12 cellular contexts compared by ENCODE assay signal in genomic region chr2:224881846-224882245, GRCh38.
DNase-seq lines count a peak whose midpoint lies in the region; ATAC-seq and TF ChIP-seq lines count a peak whose summit lies in the region.
"Had no signal": no experiment of that assay in that cellular context is flagged by ENCODE, and none has a peak within 500 bp of the region (broad histone marks: within the 10 kb centered on the region; RNA-seq: fewer than 3 reads in every experiment).

No MANE protein-coding gene starts in this region.

- no peaks in the 10 kb centered on the region for H3K9me3 ChIP-seq in CD4-positive, alpha-beta T cell (ENCODE audit: control insufficient read depth, low read length)
- no peaks in the 10 kb centered on the region for H3K9me3 ChIP-seq in mesenchymal stem cell (ENCODE audit: control insufficient read depth, low read length)
- H3K9me3 ChIP-seq: colonic mucosa had no signal

- CTCF ChIA-PET in CD4-positive, alpha-beta T cell (lab: Charles Lee) = no interaction called here

- H2BK12ac ChIP-seq in mesenchymal stem cell (ENCODE audit: low read length in 2 of 2) = no peak overlapping the region

- H3K36me3 ChIP-seq in mesenchymal stem cell (ENCODE audit: control insufficient read depth in 1 of 2, insufficient read depth in 2 of 2, low read depth in 1 of 2, low read length in 2 of 2) = peaks cover 5 to 50% of the 10 kb centered on the region in 2 experiments
- H3K36me3 ChIP-seq: colonic mucosa had no signal

- no peak overlapping the region for H3K27ac ChIP-seq in CD4-positive, alpha-beta T cell (ENCODE audit: low read depth, low read length)
- H3K27ac ChIP-seq in mesenchymal stem cell (ENCODE audit: low read length, poor library complexity, severe bottlenecking) = peak overlapping the region; percentile 76
- H3K27ac ChIP-seq: colonic mucosa had no signal

- H3K4me1 ChIP-seq in mesenchymal stem cell (ENCODE audit: control insufficient read depth, insufficient read depth, low read depth, low read length) = peaks cover 9% of the 10 kb centered on the region
- H3K4me1 ChIP-seq: colonic mucosa had no signal

- DNase-seq in CD4-positive, alpha-beta T cell = no peak
- DNase-seq in HT1080 (ENCODE audit: low read depth) = peak; percentile 8
- DNase-seq in activated naive CD8-positive, alpha-beta T cell treated with anti-CD3 and anti-CD28 coated beads, Interleukin-2, amount 50 U/mL, for 24 hours = no peak
- no peak for DNase-seq in mesenchymal stem cell
- DNase-seq in NCI-H187 treated with DMSO at 0.1 percent for 48 hours (lab: John Stamatoyannopoulos, UW) = no peak
- DNase-seq in NCI-H1694 (lab: John Stamatoyannopoulos, UW) = no peak
- no peak for DNase-seq in activated CD8-positive, alpha-beta memory T cell treated with anti-CD3 and anti-CD28 coated beads, Interleukin-2, amount 50 U/mL, for 4 hours
- DNase-seq in NCI-H2196 treated with DMSO at 0.1 percent for 48 hours (lab: John Stamatoyannopoulos, UW; ENCODE audit: unreplicated experiment) = no peak
- DNase-seq: colonic mucosa, NCI-H1105 treated with DMSO at 0.1 percent for 48 hours, NCI-H510A, retina had no signal

- POLR2A ChIA-PET in CD4-positive, alpha-beta T cell (lab: Charles Lee) = no interaction called here

- H3K4me3 Mint-ChIP-seq in CD4-positive, alpha-beta T cell = no peak overlapping the region
- no peak overlapping the region for H3K4me3 Mint-ChIP-seq in activated naive CD8-positive, alpha-beta T cell treated with anti-CD3 and anti-CD28 coated beads, Interleukin-2, amount 50 U/mL, for 24 hours

- 48% methylated on average over 1 of the region's 1 CpG for WGBS in mesenchymal stem cell

- H3K4me3 ChIP-seq in mesenchymal stem cell (ENCODE audit: insufficient read depth in 1 of 2, low read depth in 1 of 2, low read length in 2 of 2) = no peak overlapping the region
- H3K4me3 ChIP-seq: colonic mucosa had no signal

- peaks cover 37% of the 10 kb centered on the region for H3K4me1 Mint-ChIP-seq in CD4-positive, alpha-beta T cell (ENCODE audit: low read depth)
- H3K4me1 Mint-ChIP-seq in activated naive CD8-positive, alpha-beta T cell treated with anti-CD3 and anti-CD28 coated beads, Interleukin-2, amount 50 U/mL, for 24 hours = peaks cover 54% of the 10 kb centered on the region

- intact Hi-C loops in CD4-positive, alpha-beta T cell (cut with DNase I, micrococcal nuclease) = no loop called here

- no peaks in the 10 kb centered on the region for H3K9me3 Mint-ChIP-seq in CD4-positive, alpha-beta T cell
- H3K9me3 Mint-ChIP-seq in activated naive CD8-positive, alpha-beta T cell treated with anti-CD3 and anti-CD28 coated beads, Interleukin-2, amount 50 U/mL, for 24 hours = no peaks in the 10 kb centered on the region

- H3K4me2 ChIP-seq in mesenchymal stem cell (ENCODE audit: low read length, poor library complexity, severe bottlenecking) = no peak overlapping the region

- no peak overlapping the region for H4K91ac ChIP-seq in mesenchymal stem cell (ENCODE audit: low read length)

- TF ChIP-seq CTCF in CD4-positive, alpha-beta T cell (IDR thresholded peaks at IDR 0.05) = no peak

- peak overlapping the region; percentile 14 for H2AK5ac ChIP-seq in mesenchymal stem cell (ENCODE audit: low read length, severe bottlenecking)

- H3K27me3 Mint-ChIP-seq in CD4-positive, alpha-beta T cell = no peaks in the 10 kb centered on the region
- H3K27me3 Mint-ChIP-seq in activated naive CD8-positive, alpha-beta T cell treated with anti-CD3 and anti-CD28 coated beads, Interleukin-2, amount 50 U/mL, for 24 hours = no peaks in the 10 kb centered on the region

- no peaks in the 10 kb centered on the region for H3K27me3 ChIP-seq in CD4-positive, alpha-beta T cell (ENCODE audit: control insufficient read depth, insufficient read depth, low read length)
- H3K27me3 ChIP-seq in mesenchymal stem cell (ENCODE audit: control insufficient read depth in 1 of 2, insufficient read depth in 1 of 2, low read length in 2 of 2) = no peaks in the 10 kb centered on the region
- H3K27me3 ChIP-seq: colonic mucosa had no signal

- H3K23ac ChIP-seq in mesenchymal stem cell (ENCODE audit: low read length in 2 of 2) = no peak overlapping the region

- no peak overlapping the region for H3K14ac ChIP-seq in mesenchymal stem cell (ENCODE audit: low read length in 2 of 2)

- no peak overlapping the region for H2BK5ac ChIP-seq in mesenchymal stem cell (ENCODE audit: low read depth, low read length, poor library complexity, severe bottlenecking)

- H3K27ac Mint-ChIP-seq in CD4-positive, alpha-beta T cell = peak overlapping the region; percentile 18
- peak overlapping the region; percentile 59 for H3K27ac Mint-ChIP-seq in activated naive CD8-positive, alpha-beta T cell treated with anti-CD3 and anti-CD28 coated beads, Interleukin-2, amount 50 U/mL, for 24 hours

- H2BK15ac ChIP-seq in mesenchymal stem cell (ENCODE audit: low read depth, poor library complexity, severe bottlenecking) = no peak overlapping the region

- H2AFZ ChIP-seq in mesenchymal stem cell (ENCODE audit: low read depth, low read length) = no peak overlapping the region

- peak overlapping the region; percentile 80 for H3K9ac ChIP-seq in mesenchymal stem cell (ENCODE audit: low read length)

- H2BK120ac ChIP-seq in mesenchymal stem cell (ENCODE audit: low read depth, low read length) = no peak overlapping the region

- H3K4ac ChIP-seq in mesenchymal stem cell (ENCODE audit: low read depth in 1 of 2, low read length in 2 of 2) = no peak overlapping the region

- H4K8ac ChIP-seq in mesenchymal stem cell (ENCODE audit: low read length) = no peak overlapping the region

- no peak overlapping the region for H3K18ac ChIP-seq in mesenchymal stem cell (ENCODE audit: low read depth in 1 of 2, low read length in 2 of 2)

- H3K36me3 Mint-ChIP-seq in CD4-positive, alpha-beta T cell (ENCODE audit: low read depth) = peaks cover 97% of the 10 kb centered on the region
- peaks cover 89% of the 10 kb centered on the region for H3K36me3 Mint-ChIP-seq in activated naive CD8-positive, alpha-beta T cell treated with anti-CD3 and anti-CD28 coated beads, Interleukin-2, amount 50 U/mL, for 24 hours (ENCODE audit: low read depth)

- no peak for ATAC-seq in CD4-positive, alpha-beta T cell (ENCODE audit: poor library complexity)
- ATAC-seq in activated naive CD8-positive, alpha-beta T cell treated with anti-CD3 and anti-CD28 coated beads, Interleukin-2, amount 50 U/mL, for 24 hours = no peak

- peaks cover 9% of the 10 kb centered on the region for H3K79me1 ChIP-seq in mesenchymal stem cell (replicated peaks; ENCODE audit: low read length, poor library complexity, severe bottlenecking)
